In genomic region chr1:16913866-16914662, GRCh38 we compare ENCODE assay signal across 8 cellular contexts. TPM values are rescaled to one million over a fixed set of nuclear protein-coding genes. Genes with fewer than 3 reads are reported as not detected.
DNase-seq lines count a peak whose midpoint lies in the region; ATAC-seq, FAIRE-seq and TF ChIP-seq lines count a peak whose summit lies in the region.

No MANE protein-coding gene starts in this region.

- peak overlapping the region; percentile 63 for H3K27ac ChIP-seq in astrocyte (ENCODE audit: low read depth, low read length)
- H3K27ac ChIP-seq in aorta (ENCODE audit: low read depth in 1 of 2, low read length in 2 of 2): peak overlapping the region in 1 of 2 donors; percentile 48

- no peaks in the 10 kb centered on the region for H4K20me1 ChIP-seq in astrocyte (ENCODE audit: insufficient read depth, low read length)

- TF ChIP-seq CTCF in GM13977 (IDR thresholded peaks at IDR 0.05; ENCODE audit: extremely low read depth, insufficient read depth, missing control alignments) (peak; percentile 40), astrocyte (IDR thresholded peaks at IDR 0.05; ENCODE audit: insufficient read depth, low read depth, low read length) (no peak)

- no peak for FAIRE-seq in astrocyte (lab: Jason Lieb, UNC)

- H3K4me2 ChIP-seq in astrocyte (ENCODE audit: low read length): peak overlapping the region; percentile 89

- WGBS in aorta, 2 donors: 0% methylated on average over 95 to 105 of the region's 105 CpGs

- H3K36me3 ChIP-seq in astrocyte (ENCODE audit: insufficient read depth, low read length): no peaks in the 10 kb centered on the region
- H3K36me3 ChIP-seq in aorta (ENCODE audit: control insufficient read depth in 1 of 2, insufficient read depth in 2 of 2, low read length in 1 of 2): no peaks in the 10 kb centered on the region

- H3K36me3 Mint-ChIP-seq in T-helper 2 cell treated with Interferon-gamma antibody and Interleukin-4, amounts not matched to agents 5 μg/mL and 100 μg/mL, for 36 hours (ENCODE audit: low read depth): no peaks in the 10 kb centered on the region
- no peaks in the 10 kb centered on the region for H3K36me3 Mint-ChIP-seq in astrocyte (ENCODE audit: low read depth, unreplicated experiment)

- H3K9ac ChIP-seq in astrocyte (ENCODE audit: low read length): peak overlapping the region; percentile 92

- in situ Hi-C loops in GM13977 (cut with MboI; ENCODE audit: low pct_unique_long_range_greater_than_20kb, low sequenced_read_pairs, unreplicated experiment): no loop called here

- peaks cover 3% of the 10 kb centered on the region for H3K79me2 ChIP-seq in astrocyte (ENCODE audit: insufficient read depth, low read length)

- H3K9me3 Mint-ChIP-seq in T-helper 2 cell treated with Interferon-gamma antibody and Interleukin-4, amounts not matched to agents 5 μg/mL and 100 μg/mL, for 36 hours: no peaks in the 10 kb centered on the region
- no peaks in the 10 kb centered on the region for H3K9me3 Mint-ChIP-seq in astrocyte (ENCODE audit: unreplicated experiment)

- peaks cover 21% of the 10 kb centered on the region for H3K4me1 Mint-ChIP-seq in T-helper 2 cell treated with Interferon-gamma antibody and Interleukin-4, amounts not matched to agents 5 μg/mL and 100 μg/mL, for 36 hours (ENCODE audit: low read depth)
- peaks cover 2% of the 10 kb centered on the region for H3K4me1 Mint-ChIP-seq in astrocyte (ENCODE audit: low read depth, unreplicated experiment)

- peaks cover 8% of the 10 kb centered on the region for H3K4me1 ChIP-seq in astrocyte (ENCODE audit: insufficient read depth, low read length)
- no peaks in the 10 kb centered on the region for H3K4me1 ChIP-seq in aorta (ENCODE audit: control insufficient read depth in 1 of 2, insufficient read depth in 2 of 2, low read length in 2 of 2)

- intact Hi-C loops in aorta (cut with DNase I): no loop called here

- no peaks in the 10 kb centered on the region for H3K27me3 ChIP-seq in astrocyte (ENCODE audit: insufficient read depth, low read length)
- no peaks in the 10 kb centered on the region for H3K27me3 ChIP-seq in aorta (ENCODE audit: control insufficient read depth in 1 of 2, insufficient read depth in 2 of 2, low read length in 1 of 2)

- H2AFZ ChIP-seq in astrocyte (ENCODE audit: low read depth, low read length): peak overlapping the region; percentile 98

- H3K9me3 ChIP-seq in astrocyte (ENCODE audit: insufficient read depth, low read depth, low read length) (no peaks in the 10 kb centered on the region), aorta (ENCODE audit: control insufficient read depth, low read length) (no peaks in the 10 kb centered on the region)

- DNase-seq in GM13977 (ENCODE audit: low spot score) (peak; percentile 100), NCI-H1930 (lab: John Stamatoyannopoulos, UW) (peak; percentile 85 to 93), astrocyte (ENCODE audit: low read depth) (peak; percentile 76), hepatic stellate cell (ENCODE audit: low spot score) (peak; percentile 98), renal cortical epithelial cell (ENCODE audit: low read depth) (peak; percentile 77), aorta (peak; percentile 93 to 98)
- DNase-seq in T-helper 2 cell treated with Interferon-gamma antibody and Interleukin-4, amounts not matched to agents 5 μg/mL and 100 μg/mL, for 36 hours (ENCODE audit: low spot score): peak; percentile 92

- ATAC-seq in HG02943 (IDR thresholded peaks at IDR 0.05; ENCODE audit: low read depth, unreplicated experiment) (peak; percentile 70), aorta (ENCODE audit: low FRiP score) (peak; percentile 97)

- H3K27me3 Mint-ChIP-seq in T-helper 2 cell treated with Interferon-gamma antibody and Interleukin-4, amounts not matched to agents 5 μg/mL and 100 μg/mL, for 36 hours (ENCODE audit: low read depth): peaks cover 14% of the 10 kb centered on the region
- H3K27me3 Mint-ChIP-seq in astrocyte (ENCODE audit: low read depth, unreplicated experiment): peaks cover 20% of the 10 kb centered on the region

- peak overlapping the region; percentile 65 for H3K27ac Mint-ChIP-seq in T-helper 2 cell treated with Interferon-gamma antibody and Interleukin-4, amounts not matched to agents 5 μg/mL and 100 μg/mL, for 36 hours
- H3K27ac Mint-ChIP-seq in astrocyte (ENCODE audit: unreplicated experiment): peak overlapping the region; percentile 66

- H3K4me3 Mint-ChIP-seq in T-helper 2 cell treated with Interferon-gamma antibody and Interleukin-4, amounts not matched to agents 5 μg/mL and 100 μg/mL, for 36 hours: peak overlapping the region; percentile 86
- peak overlapping the region; percentile 86 for H3K4me3 Mint-ChIP-seq in astrocyte (ENCODE audit: unreplicated experiment)

- H3K4me3 ChIP-seq in astrocyte (ENCODE audit: insufficient read depth, low read depth, low read length) (peak overlapping the region; percentile 83), aorta (ENCODE audit: low read length in 2 of 2) (peak overlapping the region; percentile 47 to 81)

RNA-seq across cellular contexts. Expression of gene CROCC, which starts 7.7 kb away (rescaled TPM):
- total RNA-seq in astrocyte: 12.1 and 15.9 TPM in 2 replicates
- total RNA-seq in renal cortical epithelial cell: 5.2 and 15.4 TPM in 2 replicates
- 10 to 100 TPM; 18.6 to 34.1 TPM for total RNA-seq in aorta
- 10 to 100 TPM; 10.5 to 68.7 TPM for polyA plus RNA-seq in aorta

RNA-seq across cellular contexts. Expression of gene RNU1-2, which starts 18.3 kb away (rescaled TPM):
- total RNA-seq in astrocyte (1,356 and 1,553 TPM in 2 replicates), renal cortical epithelial cell (under 0.01 TPM in 2 replicates), aorta (1,000 to 10,000 TPM; 7,231 to 8,154 TPM)
- polyA plus RNA-seq in aorta: not detected

Comparison
In these comparisons a context has a peak if more than half of its experiments do, and no peak if none do; other contexts are left out.
1. RNA of gene RNU1-2, which starts 18.3 kb away (total RNA-seq): 7,231 to 8,154 TPM in aorta and 1,356 to 1,553 TPM in astrocyte; under 0.01 TPM in renal cortical epithelial cell; every median in the first group is over 1,000 times any median in the second.
2. Peak in every context shown above with its lines, with median percentiles within 50 percentile points of each other: DNase-seq.